In the genomic region with DNA sequence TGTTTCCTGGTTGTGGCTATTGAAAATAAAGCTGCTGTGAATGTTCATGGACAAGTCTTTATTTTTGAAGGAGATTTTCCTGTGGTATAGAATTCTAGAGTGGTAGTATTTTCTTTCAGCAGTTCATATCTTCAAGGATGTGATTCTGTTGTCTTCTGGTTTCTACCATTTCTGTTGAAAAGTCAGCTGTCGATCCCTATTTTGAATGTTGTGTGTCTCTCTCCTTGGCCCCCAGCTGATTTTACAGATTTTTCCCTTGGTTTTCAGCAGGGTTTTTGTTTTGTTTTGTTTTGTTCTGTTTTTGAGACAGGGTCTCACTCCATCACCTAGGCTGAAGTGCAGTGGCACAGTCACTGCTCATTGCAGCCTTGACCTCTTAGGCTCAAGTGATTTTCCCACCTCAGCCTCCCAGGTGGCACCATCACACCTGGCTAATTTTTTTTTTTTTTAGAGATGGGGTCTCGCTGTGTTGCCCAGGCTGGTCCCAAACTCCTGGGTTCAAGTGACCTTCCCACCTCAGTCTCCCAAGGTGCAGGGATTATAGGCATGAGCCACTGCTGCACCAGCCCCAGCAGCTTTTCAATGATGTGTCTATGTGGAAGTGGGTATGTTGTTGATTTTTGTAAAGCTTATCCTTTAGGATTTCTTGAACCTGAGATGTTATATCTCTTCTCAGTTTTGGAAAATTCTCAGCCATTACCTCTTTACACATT, we compare ENCODE assay signal across 2 cellular contexts.
A peak's percentile ranks its signal among the peaks of the same experiment; 100 is the strongest.
TF ChIP-seq lines count a peak whose summit lies in the region.

No MANE protein-coding gene starts in this region.

TF ChIP-seq in WTC11, 78 proteins besides CTCF, POLR2A, EP300 and RAD21:
- TF ChIP-seq ZNF121 (CRISPR knock-in tag; IDR thresholded peaks at IDR 0.05) (peak; percentile 55; the same call in 1 of the 2 replicates), TEAD1 (CRISPR knock-in tag; IDR thresholded peaks at IDR 0.05) (no peak), ZNF317 (CRISPR knock-in tag; IDR thresholded peaks at IDR 0.05; ENCODE audit: borderline replicate concordance, low read depth) (peak; percentile 83)
- TF ChIP-seq, protein P1, sequence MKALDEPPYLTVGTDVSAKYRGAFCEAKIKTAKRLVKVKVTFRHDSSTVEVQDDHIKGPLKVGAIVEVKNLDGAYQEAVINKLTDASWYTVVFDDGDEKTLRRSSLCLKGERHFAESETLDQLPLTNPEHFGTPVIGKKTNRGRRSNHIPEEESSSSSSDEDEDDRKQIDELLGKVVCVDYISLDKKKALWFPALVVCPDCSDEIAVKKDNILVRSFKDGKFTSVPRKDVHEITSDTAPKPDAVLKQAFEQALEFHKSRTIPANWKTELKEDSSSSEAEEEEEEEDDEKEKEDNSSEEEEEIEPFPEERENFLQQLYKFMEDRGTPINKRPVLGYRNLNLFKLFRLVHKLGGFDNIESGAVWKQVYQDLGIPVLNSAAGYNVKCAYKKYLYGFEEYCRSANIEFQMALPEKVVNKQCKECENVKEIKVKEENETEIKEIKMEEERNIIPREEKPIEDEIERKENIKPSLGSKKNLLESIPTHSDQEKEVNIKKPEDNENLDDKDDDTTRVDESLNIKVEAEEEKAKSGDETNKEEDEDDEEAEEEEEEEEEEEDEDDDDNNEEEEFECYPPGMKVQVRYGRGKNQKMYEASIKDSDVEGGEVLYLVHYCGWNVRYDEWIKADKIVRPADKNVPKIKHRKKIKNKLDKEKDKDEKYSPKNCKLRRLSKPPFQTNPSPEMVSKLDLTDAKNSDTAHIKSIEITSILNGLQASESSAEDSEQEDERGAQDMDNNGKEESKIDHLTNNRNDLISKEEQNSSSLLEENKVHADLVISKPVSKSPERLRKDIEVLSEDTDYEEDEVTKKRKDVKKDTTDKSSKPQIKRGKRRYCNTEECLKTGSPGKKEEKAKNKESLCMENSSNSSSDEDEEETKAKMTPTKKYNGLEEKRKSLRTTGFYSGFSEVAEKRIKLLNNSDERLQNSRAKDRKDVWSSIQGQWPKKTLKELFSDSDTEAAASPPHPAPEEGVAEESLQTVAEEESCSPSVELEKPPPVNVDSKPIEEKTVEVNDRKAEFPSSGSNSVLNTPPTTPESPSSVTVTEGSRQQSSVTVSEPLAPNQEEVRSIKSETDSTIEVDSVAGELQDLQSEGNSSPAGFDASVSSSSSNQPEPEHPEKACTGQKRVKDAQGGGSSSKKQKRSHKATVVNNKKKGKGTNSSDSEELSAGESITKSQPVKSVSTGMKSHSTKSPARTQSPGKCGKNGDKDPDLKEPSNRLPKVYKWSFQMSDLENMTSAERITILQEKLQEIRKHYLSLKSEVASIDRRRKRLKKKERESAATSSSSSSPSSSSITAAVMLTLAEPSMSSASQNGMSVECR (CRISPR knock-in tag; IDR thresholded peaks at IDR 0.05; ENCODE audit: borderline replicate concordance) = no peak
- TF ChIP-seq, protein P2, sequence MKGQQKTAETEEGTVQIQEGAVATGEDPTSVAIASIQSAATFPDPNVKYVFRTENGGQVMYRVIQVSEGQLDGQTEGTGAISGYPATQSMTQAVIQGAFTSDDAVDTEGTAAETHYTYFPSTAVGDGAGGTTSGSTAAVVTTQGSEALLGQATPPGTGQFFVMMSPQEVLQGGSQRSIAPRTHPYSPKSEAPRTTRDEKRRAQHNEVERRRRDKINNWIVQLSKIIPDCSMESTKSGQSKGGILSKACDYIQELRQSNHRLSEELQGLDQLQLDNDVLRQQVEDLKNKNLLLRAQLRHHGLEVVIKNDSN (CRISPR knock-in tag; IDR thresholded peaks at IDR 0.05) = no peak

TF ChIP-seq in K562, 482 proteins besides CTCF, POLR2A, EP300 and RAD21:
- no peak for TF ChIP-seq NCOA6 (IDR thresholded peaks at IDR 0.05)
- TF ChIP-seq, protein P3, sequence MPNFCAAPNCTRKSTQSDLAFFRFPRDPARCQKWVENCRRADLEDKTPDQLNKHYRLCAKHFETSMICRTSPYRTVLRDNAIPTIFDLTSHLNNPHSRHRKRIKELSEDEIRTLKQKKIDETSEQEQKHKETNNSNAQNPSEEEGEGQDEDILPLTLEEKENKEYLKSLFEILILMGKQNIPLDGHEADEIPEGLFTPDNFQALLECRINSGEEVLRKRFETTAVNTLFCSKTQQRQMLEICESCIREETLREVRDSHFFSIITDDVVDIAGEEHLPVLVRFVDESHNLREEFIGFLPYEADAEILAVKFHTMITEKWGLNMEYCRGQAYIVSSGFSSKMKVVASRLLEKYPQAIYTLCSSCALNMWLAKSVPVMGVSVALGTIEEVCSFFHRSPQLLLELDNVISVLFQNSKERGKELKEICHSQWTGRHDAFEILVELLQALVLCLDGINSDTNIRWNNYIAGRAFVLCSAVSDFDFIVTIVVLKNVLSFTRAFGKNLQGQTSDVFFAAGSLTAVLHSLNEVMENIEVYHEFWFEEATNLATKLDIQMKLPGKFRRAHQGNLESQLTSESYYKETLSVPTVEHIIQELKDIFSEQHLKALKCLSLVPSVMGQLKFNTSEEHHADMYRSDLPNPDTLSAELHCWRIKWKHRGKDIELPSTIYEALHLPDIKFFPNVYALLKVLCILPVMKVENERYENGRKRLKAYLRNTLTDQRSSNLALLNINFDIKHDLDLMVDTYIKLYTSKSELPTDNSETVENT (CRISPR knock-in tag; IDR thresholded peaks at IDR 0.05) = no peak
- TF ChIP-seq ZKSCAN1 (IDR thresholded peaks at IDR 0.05; ENCODE audit: low read depth, low read length) = no peak
- TF ChIP-seq CBX3 (IDR thresholded peaks at IDR 0.05; ENCODE audit: borderline replicate concordance in 1 of 2, low read length in 2 of 2) = 0 out of 3 replicates have a peak, but pooled peaks of 1 of the 2 experiments have one; percentile 41
- peak; percentile 63 for TF ChIP-seq ZNF121 (CRISPR knock-in tag; conservative IDR thresholded peaks at IDR 0.05)
- no peak for TF ChIP-seq PPARD (CRISPR knock-in tag; IDR thresholded peaks at IDR 0.05)
- no peak for TF ChIP-seq CTBP1 (IDR thresholded peaks at IDR 0.05; ENCODE audit: borderline replicate concordance)
- TF ChIP-seq ETV6 (IDR thresholded peaks at IDR 0.05; ENCODE audit: borderline replicate concordance in 1 of 2, low read depth in 2 of 2, low read length in 1 of 2) = no peak
- TF ChIP-seq ETV6 (CRISPR knock-in tag; IDR thresholded peaks at IDR 0.05; ENCODE audit: borderline replicate concordance) = no peak
